10 cellular contexts compared by ENCODE assay signal in genomic region chr2:182866461-182867369, GRCh38. TPM values are rescaled to one million over a fixed set of nuclear protein-coding genes. Genes with fewer than 3 reads are reported as not detected.
DNase-seq lines count a peak whose midpoint lies in the region; ATAC-seq, FAIRE-seq and TF ChIP-seq lines count a peak whose summit lies in the region.
"Had no signal": no experiment of that assay in that cellular context is flagged by ENCODE, and none has a peak within 500 bp of the region (broad histone marks: within the 10 kb centered on the region; RNA-seq: fewer than 3 reads in every experiment).

TSS of gene FRZB (minus strand) at chr2:182866637. CDS start at chr2:182866552, 85 bp downstream.

- H2AFZ ChIP-seq in HepG2 (ENCODE audit: low read length) = peak within 1 kb of the TSS; percentile 3

- peak; percentile 86 for ATAC-seq in Panc1
- ATAC-seq in HepG2 = peak; percentile 93
- no peak for ATAC-seq in GM19463 (IDR thresholded peaks at IDR 0.05; ENCODE audit: unreplicated experiment)

- H3K4me1 ChIP-seq in Panc1 (ENCODE audit: control insufficient read depth, insufficient read depth, low read length) (peaks cover 4% of the 10 kb centered on the region; the same call in 1 of the 2 replicates), HepG2 (ENCODE audit: insufficient read depth, low read length) (peaks cover 34% of the 10 kb centered on the region), stomach (peaks cover 4 to 49% (median 27%) of the 10 kb centered on the region in 4 donors)

- no TSS peak for BruUV-seq in Panc1 (replicated peaks; lab: Mats Ljungman, UMichigan)
- BruUV-seq in HepG2 (replicated peaks; lab: Mats Ljungman, UMichigan) = no TSS peak

- TF ChIP-seq CTCF in Panc1 (IDR thresholded peaks at IDR 0.05) (no peak), dorsolateral prefrontal cortex (IDR thresholded peaks at IDR 0.05 in 54 of 56, conservative IDR thresholded peaks at IDR 0.05 in 2 of 56; ENCODE audit: low read depth in 1 of 56, partially characterized antibody in 56 of 56) (no peak), HepG2 (CRISPR knock-in tag; IDR thresholded peaks at IDR 0.05) (peak; percentile 39), stomach (IDR thresholded peaks at IDR 0.05) (no peak)

- H3K9ac ChIP-seq in HepG2 (ENCODE audit: insufficient read depth, low read depth, low read length) = peak within 1 kb of the TSS; percentile 51

- WGBS in HepG2 (ENCODE audit: low lambda C conversion rate) = 18% methylated on average over 41 of the region's 55 CpGs
- 1 to 8% (median 3%) methylated on average over 38 to 55 of the region's 55 CpGs for WGBS in stomach, 5 donors

- no peaks in the 10 kb centered on the region for H4K20me1 ChIP-seq in HepG2 (ENCODE audit: insufficient read depth, low read length)

- CTCF ChIA-PET in Panc1 (lab: Charles Lee) = no interaction called here
- CTCF ChIA-PET in HepG2 (lab: Yijun Ruan, JAX; ENCODE audit: low intra/inter-chr PET ratio, low total read pairs) = no interaction called here

- H3K36me3 ChIP-seq in Panc1 (ENCODE audit: control insufficient read depth, insufficient read depth, low read length) = no peaks in the 10 kb centered on the region
- H3K36me3 ChIP-seq in HepG2 (replicated peaks in 1 of 2; ENCODE audit: control insufficient read depth in 1 of 2, insufficient read depth in 2 of 2, low read length in 2 of 2) = no peaks in the 10 kb centered on the region
- H3K36me3 ChIP-seq in stomach = no peaks in the 10 kb centered on the region

- no peak for TF ChIP-seq RAD21 in HepG2 (CRISPR knock-in tag; IDR thresholded peaks at IDR 0.05)

- FAIRE-seq in HepG2 (lab: Jason Lieb, UNC) = no peak
- FAIRE-seq: TTC549 had no signal

- POLR2A ChIA-PET in Panc1 (lab: Charles Lee) = no interaction called here
- POLR2A ChIA-PET in HepG2 (lab: Yijun Ruan, JAX) = no interaction called here

- peak within 1 kb of the TSS; percentile 14 to 19; a peak in 2 of 4 replicates for H3K4me3 ChIP-seq in Panc1 (ENCODE audit: low read depth in 2 of 2, low read length in 2 of 2)
- H3K4me3 ChIP-seq in dorsolateral prefrontal cortex = peak within 1 kb of the TSS; percentile 37 to 77 (median 59)
- H3K4me3 ChIP-seq in HepG2 (replicated peaks in 1 of 3; ENCODE audit: insufficient read depth in 1 of 3, low read depth in 2 of 3, low read length in 3 of 3) = peak within 1 kb of the TSS; percentile 42 to 68 (median 60)
- peak within 1 kb of the TSS; percentile 47 to 54 (median 50) for H3K4me3 ChIP-seq in stomach

- H3K9me3 ChIP-seq in Panc1 (ENCODE audit: control insufficient read depth, insufficient read depth, low read depth, low read length) (no peaks in the 10 kb centered on the region), HepG2 (ENCODE audit: low read length) (no peaks in the 10 kb centered on the region), stomach (no peaks in the 10 kb centered on the region)

- H3K27ac ChIP-seq in Panc1 (ENCODE audit: low read length) (no peak within 1 kb of the TSS), dorsolateral prefrontal cortex (peak within 1 kb of the TSS in 47 of 59 donors; percentile 6 to 82 (median 49)), HepG2 (ENCODE audit: extremely low read length, insufficient read depth, low read length) (no peak within 1 kb of the TSS), stomach (peak within 1 kb of the TSS in 4 of 5 donors; percentile 59 to 72 (median 72))
- H3K27ac ChIP-seq: C4-2B had no signal

- peak within 1 kb of the TSS; percentile 76 for H3K4me2 ChIP-seq in HepG2 (ENCODE audit: low read depth, low read length)

- TF ChIP-seq EP300 in HepG2 (IDR thresholded peaks at IDR 0.05; ENCODE audit: low read depth in 2 of 2, low read length in 2 of 2) (no peak), HepG2 (CRISPR knock-in tag; IDR thresholded peaks at IDR 0.05; ENCODE audit: borderline replicate concordance) (no peak), stomach (IDR thresholded peaks at IDR 0.05) (no peak)

- H3K79me2 ChIP-seq in HepG2 (ENCODE audit: insufficient read depth, low read length) = no peaks in the 10 kb centered on the region

- TF ChIP-seq POLR2A in HepG2 (IDR thresholded peaks at IDR 0.05; ENCODE audit: insufficient read depth in 1 of 2, low read depth in 2 of 2, low read length in 2 of 2) (no peak), stomach (IDR thresholded peaks at IDR 0.05) (no peak)

- in situ Hi-C loops in Panc1 (cut with HindIII; ENCODE audit: low pct_unique_long_range_greater_than_20kb, low sequenced_read_pairs) (no loop called here), HepG2 (cut with HindIII; ENCODE audit: extremely low pct_ligation_motif_present, low pct_unique_long_range_greater_than_20kb) (no loop called here), KBM-7 (cut with MboI; ENCODE audit: low pct_unique_long_range_greater_than_20kb, low sequenced_read_pairs) (no loop called here)

- DNase-seq in NCI-H82 (lab: John Stamatoyannopoulos, UW) (peak; percentile 63), NCI-H82 treated with DMSO at 0.1 percent for 48 hours (lab: John Stamatoyannopoulos, UW; ENCODE audit: unreplicated experiment) (no peak), Panc1 (ENCODE audit: low read depth, low spot score) (no peak), dorsolateral prefrontal cortex (peak in 4 of 10 donors; percentile 23 to 50 (median 36)), HepG2 (ENCODE audit: low spot score) (peak; percentile 28), stomach (peak; percentile 38), KBM-7 (no peak)

- H3K27me3 ChIP-seq in Panc1 (ENCODE audit: control insufficient read depth, insufficient read depth, low read length) (peaks cover 3% of the 10 kb centered on the region; the same call in 1 of the 2 replicates), dorsolateral prefrontal cortex (peaks cover 0 to 7% (median 0%) of the 10 kb centered on the region in 45 donors), HepG2 (ENCODE audit: control insufficient read depth in 1 of 2, insufficient read depth in 2 of 2, low read length in 2 of 2) (peaks cover 3 to 20% of the 10 kb centered on the region in 2 experiments; a peak in 2 of 5 replicates), stomach (peaks cover 0 to 16% (median 12%) of the 10 kb centered on the region in 3 donors)

- intact Hi-C loops in Panc1 (cut with micrococcal nuclease; ENCODE audit: unreplicated experiment) = no loop called here
- intact Hi-C loops in dorsolateral prefrontal cortex (cut with DNase I) = no loop called here
- intact Hi-C loops in HepG2 (cut with micrococcal nuclease; ENCODE audit: unreplicated experiment) = loop anchor here (5.0 kb wide), 1 partner anchor 46 kb away; no protein-coding TSS in a partner anchor
- intact Hi-C loops in stomach (cut with DNase I; ENCODE audit: low total_unique reads) = no loop called here

TF ChIP-seq in HepG2, 621 proteins besides CTCF, POLR2A, EP300 and RAD21 (continues in another document):
- TF ChIP-seq ZNF776 (CRISPR knock-in tag; IDR thresholded peaks at IDR 0.05) (no peak; the same call in 1 of the 2 replicates), ZNF18 (CRISPR knock-in tag; IDR thresholded peaks at IDR 0.05; ENCODE audit: insufficient replicate concordance) (no peak)

RNA-seq across cellular contexts. Expression of gene FRZB, which starts in this region (rescaled TPM):
- total RNA-seq in Panc1 (2021; ENCODE audit: unreplicated experiment) (0.08 TPM), dorsolateral prefrontal cortex (10 to 100 TPM in 25 of 120 experiments, 1 to 10 TPM in 95; 1.1 to 55.4 (median 4.8) TPM), HepG2 (2016; rRNA removed; fragmentation: Illumina TruSeq; extraction: Trizol) (0.04 TPM in 1 of 2 replicates, not detected in the other), stomach (10 to 100 TPM in 3 of 5 donors, 1 to 10 TPM in 2; 5.8 to 85.3 (median 13.6) TPM)
- not detected for polyA plus RNA-seq in Panc1 (2012; ENCODE audit: insufficient read length)
- total RNA-seq in HepG2 (2016; cell fraction: cytosol; rRNA removed; fragmentation: Illumina TruSeq; extraction: Trizol; ENCODE audit: low read depth) = not detected in 2 replicates
- 0.04 TPM in 1 of 2 replicates, not detected in the other for total RNA-seq in HepG2 (2016; cell fraction: insoluble cytoplasmic fraction; rRNA removed; fragmentation: Illumina TruSeq; extraction: Trizol)
- 0.03 TPM in 1 of 2 replicates, not detected in the other for total RNA-seq in HepG2 (2016; cell fraction: membrane; rRNA removed; fragmentation: Illumina TruSeq; extraction: Trizol)
- total RNA-seq in HepG2 (2016; cell fraction: nucleus; rRNA removed; fragmentation: Illumina TruSeq; extraction: Trizol) = 0.16 and 0.25 TPM in 2 replicates
- polyA plus RNA-seq in HepG2 (2011; rRNA removed) (0.86 and 1.2 TPM in 2 replicates), stomach (1 to 10 TPM in 1 of 3 donors, under 1 TPM in 2; 0.76 to 5.0 (median 0.87) TPM)
- 0.67 and 0.68 TPM in 2 replicates for polyA plus RNA-seq in HepG2 (2011; cell fraction: cytosol; rRNA removed)
- 0.74 and 0.85 TPM in 2 replicates for polyA plus RNA-seq in HepG2 (2011; cell fraction: nucleus; rRNA removed)
- 1.0 and 1.8 TPM in 2 replicates for polyA plus RNA-seq in HepG2 (2012)
- 0.03 and 0.09 TPM in 2 replicates for polyA plus RNA-seq in HepG2 (2016; cell fraction: cytosol; fragmentation: Illumina TruSeq; extraction: Trizol; ENCODE audit: low read depth)
- polyA plus RNA-seq in HepG2 (2016; cell fraction: insoluble cytoplasmic fraction; fragmentation: Illumina TruSeq; extraction: Trizol; ENCODE audit: low read depth) = 0.07 and 0.08 TPM in 2 replicates
- polyA plus RNA-seq in HepG2 (2016; cell fraction: membrane; fragmentation: Illumina TruSeq; extraction: Trizol; ENCODE audit: low read depth) = not detected in 2 replicates
- polyA plus RNA-seq in HepG2 (2016; cell fraction: nucleus; fragmentation: Illumina TruSeq; extraction: Trizol; ENCODE audit: insufficient read depth, low read depth) = 0.14 and 0.28 TPM in 2 replicates
- 1.2 TPM in 1 of 2 replicates, not detected in the other for polyA minus RNA-seq in HepG2 (2011; rRNA and poly(A)+ RNA removed; ENCODE audit: low replicate concordance)
- 0.53 and 0.69 TPM in 2 replicates for polyA minus RNA-seq in HepG2 (2011; cell fraction: cytosol; rRNA and poly(A)+ RNA removed)
- polyA minus RNA-seq in HepG2 (2011; cell fraction: nucleus; rRNA and poly(A)+ RNA removed) = 1.4 and 1.6 TPM in 2 replicates

Comparison
In these comparisons a context has a peak if more than half of its experiments do, and no peak if none do; other contexts are left out.
1. DNase-seq: peak in NCI-H82 (single experiment), HepG2 (single experiment) and stomach (single experiment); none in NCI-H82 treated with DMSO at 0.1 percent for 48 hours (single experiment), Panc1 (single experiment) and KBM-7 (single experiment).
2. Peak in ATAC-seq and H3K4me3 ChIP-seq in Panc1; RNA of the gene not detected or under 1 TPM.
3. H3K27ac ChIP-seq: peak in dorsolateral prefrontal cortex (47 of 59) and stomach (4 of 5); none in Panc1 (single experiment) and HepG2 (single experiment).
4. Peak in every context shown above with its lines, with median percentiles within 50 percentile points of each other: H3K4me3 ChIP-seq.